27 cellular contexts compared by ENCODE assay signal in genomic region chr6:40918035-40918651, GRCh38.
"Had no signal": no experiment of that assay in that cellular context is flagged by ENCODE, and none has a peak within 500 bp of the region (broad histone marks: within the 10 kb centered on the region; RNA-seq: fewer than 3 reads in every experiment).

No MANE protein-coding gene starts in this region.

- H3K27ac ChIP-seq: colonic mucosa, prostate gland, skin epidermis, suprapubic skin, transverse colon, vagina had no signal

- H3K4me3 ChIP-seq: colonic mucosa, prostate gland, skin epidermis, suprapubic skin, transverse colon, vagina had no signal

- DNase-seq: activated CD4-positive, alpha-beta T cell treated with anti-CD3 and anti-CD28 coated beads, Interleukin-2, amount 50 U/mL, for 1 hour; activated CD8-positive, alpha-beta memory T cell treated with anti-CD3 and anti-CD28 coated beads for 24 hours; activated CD8-positive, alpha-beta memory T cell treated with anti-CD3 and anti-CD28 coated beads, Interleukin-2, amount 50 U/mL, for 48 hours; activated effector memory CD4-positive, alpha-beta T cell treated with Interleukin-2 at 50 U/mL for 16 hours; activated naive CD4-positive, alpha-beta T cell treated with anti-CD3 and anti-CD28 coated beads, Interleukin-2, amount 10 ng/mL, durations not matched to agents 7 days and 5 days; activated naive CD8-positive, alpha-beta T cell treated with anti-CD3 and anti-CD28 coated beads, Interleukin-2, amount 50 U/mL, for 24 hours; activated T-cell treated with anti-CD3 and anti-CD28 coated beads, Interleukin-2, amount 50 U/mL, for 48 hours; aorta; colonic mucosa; erythroblast; foreskin melanocyte; glutamatergic neuron; hypothalamus; immature natural killer cell; kidney glomerular epithelial cell; left ventricle myocardium superior; nephron progenitor cell; right cardiac atrium; stimulated activated CD4-positive, alpha-beta T cell treated with anti-CD3 and anti-CD28 coated beads, Interleukin-4, amount 100 ng/mL, for 1 hour; stimulated activated naive CD8-positive, alpha-beta T cell treated with anti-CD3 and anti-CD28 coated beads, Interleukin-15, amount 100 ng/mL, for 72 hours; T1000; transverse colon had no signal

- ATAC-seq: activated CD4-positive, CD25-positive, alpha-beta regulatory T cell treated with anti-CD3 and anti-CD28 coated beads, Interleukin-2, amount 50 U/mL, for 24 hours; activated naive CD8-positive, alpha-beta T cell treated with anti-CD3 and anti-CD28 coated beads, Interleukin-2, amount 50 U/mL, for 24 hours; left ventricle myocardium superior; right cardiac atrium; stimulated activated naive CD8-positive, alpha-beta T cell treated with anti-CD3 and anti-CD28 coated beads, Interleukin-15, amount 100 ng/mL, for 72 hours had no signal

- H3K4me1 ChIP-seq: colonic mucosa, prostate gland, suprapubic skin, vagina had no signal

- H3K36me3 ChIP-seq: colonic mucosa, prostate gland, suprapubic skin, transverse colon, vagina had no signal

- H3K9me3 ChIP-seq: colonic mucosa, prostate gland, suprapubic skin, transverse colon, vagina had no signal

- H3K27me3 ChIP-seq: colonic mucosa, suprapubic skin, transverse colon, vagina had no signal
